ENCODE assay signal across 23 cellular contexts in the genomic region with DNA sequence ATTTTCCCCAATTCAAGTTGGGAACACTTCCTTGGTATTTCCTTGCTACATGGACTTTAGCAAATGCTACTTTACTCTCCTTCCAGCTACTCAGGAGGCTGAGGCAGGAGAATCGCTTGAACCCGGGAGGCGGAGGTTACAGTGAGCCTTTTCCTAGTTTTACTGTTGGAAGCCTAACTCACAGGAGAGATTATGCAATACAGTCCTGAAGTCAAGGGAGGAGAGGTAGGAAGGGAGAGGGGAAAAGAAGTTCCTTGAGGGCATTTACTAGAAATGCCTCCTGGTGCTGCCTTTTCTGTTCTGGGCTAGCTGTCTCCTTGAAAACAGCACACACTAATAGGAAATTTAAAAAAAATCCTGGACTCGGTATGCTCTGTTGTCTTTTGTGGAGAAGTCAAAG. TPM values are rescaled to one million over a fixed set of nuclear protein-coding genes. Genes with fewer than 3 reads are reported as not detected.
DNase-seq lines count a peak whose midpoint lies in the region; ATAC-seq, FAIRE-seq and TF ChIP-seq lines count a peak whose summit lies in the region.
"Had no signal": no experiment of that assay in that cellular context is flagged by ENCODE, and none has a peak within 500 bp of the region (broad histone marks: within the 10 kb centered on the region; RNA-seq: fewer than 3 reads in every experiment).

No MANE protein-coding gene starts in this region.

- no peak overlapping the region for H3K4me3 ChIP-seq in A549
- H3K4me3 ChIP-seq in OCI-LY3 (ENCODE audit: low read length) = no peak overlapping the region
- H3K4me3 ChIP-seq in HAP-1 = no peak overlapping the region
- H3K4me3 ChIP-seq: breast epithelium, coronary artery, GM23248, lung, psoas muscle had no signal

- H2AFZ ChIP-seq in OCI-LY3 (ENCODE audit: low read depth, low read length) = no peak overlapping the region
- H2AFZ ChIP-seq: GM23248 had no signal

- no peak overlapping the region for H3K9ac ChIP-seq in OCI-LY3 (ENCODE audit: low read length)
- H3K9ac ChIP-seq: GM23248 had no signal

- H3K4me2 ChIP-seq in A549 = 0 out of 3 replicates have a peak overlapping the region, but pooled peaks have one; percentile 13
- peak overlapping the region; percentile 53 for H3K4me2 ChIP-seq in OCI-LY3 (ENCODE audit: low read length)

- POLR2A ChIA-PET in A549 (lab: Yijun Ruan, JAX) = no interaction called here

- H3K27ac ChIP-seq in A549 (no peak overlapping the region), OCI-LY3 (ENCODE audit: low read length) (no peak overlapping the region)
- H3K27ac ChIP-seq: 22Rv1, breast epithelium, coronary artery, GM23248, HL-60, psoas muscle had no signal

- H3K27me3 ChIP-seq in OCI-LY3 (ENCODE audit: low read depth, low read length) (0 out of 2 replicates have a peak, but pooled peaks cover 3% of the 10 kb centered on the region), HAP-1 (ENCODE audit: low read depth) (no peaks in the 10 kb centered on the region)
- H3K27me3 ChIP-seq: breast epithelium had no signal

- H3K4me3 Mint-ChIP-seq in T-helper 1 cell treated with Interleukin-12 subunit alpha and Interleukin-12 subunit beta and Interleukin-4 antibody, amounts not matched to agents 30 μg/mL and 1 μg/mL, for 36 hours = peak overlapping the region; percentile 40
- peak overlapping the region; percentile 64 for H3K4me3 Mint-ChIP-seq in activated naive CD8-positive, alpha-beta T cell treated with anti-CD3 and anti-CD28 coated beads, Interleukin-2, amount 50 U/mL, for 24 hours
- H3K4me3 Mint-ChIP-seq: stimulated activated memory B cell treated with anti-CD40 and anti-IgM and Interleukin-4, amounts not matched to agents 10 μg/mL and 1 μg/mL and 100 μg/mL, for 72 hours had no signal

- no peaks in the 10 kb centered on the region for H3K27me3 Mint-ChIP-seq in T-helper 1 cell treated with Interleukin-12 subunit alpha and Interleukin-12 subunit beta and Interleukin-4 antibody, amounts not matched to agents 30 μg/mL and 1 μg/mL, for 36 hours (ENCODE audit: low read depth)
- H3K27me3 Mint-ChIP-seq in activated naive CD8-positive, alpha-beta T cell treated with anti-CD3 and anti-CD28 coated beads, Interleukin-2, amount 50 U/mL, for 24 hours = no peaks in the 10 kb centered on the region
- H3K27me3 Mint-ChIP-seq: stimulated activated memory B cell treated with anti-CD40 and anti-IgM and Interleukin-4, amounts not matched to agents 10 μg/mL and 1 μg/mL and 100 μg/mL, for 72 hours had no signal

- no peak for ATAC-seq in A549
- no peak for ATAC-seq in activated naive CD8-positive, alpha-beta T cell treated with anti-CD3 and anti-CD28 coated beads, Interleukin-2, amount 50 U/mL, for 24 hours
- ATAC-seq: psoas muscle; Right ventricle myocardium inferior; stimulated activated memory B cell treated with anti-CD40 and anti-IgM and Interleukin-4, amounts not matched to agents 10 μg/mL and 1 μg/mL and 100 μg/mL, for 72 hours had no signal

- no peaks in the 10 kb centered on the region for H4K20me1 ChIP-seq in OCI-LY3 (ENCODE audit: insufficient read depth, low read length)

- no peak for TF ChIP-seq RAD21 in A549 (conservative IDR thresholded peaks at IDR 0.05 in 1 of 2, IDR thresholded peaks at IDR 0.05 in 1 of 2)

- H3K9me3 ChIP-seq in A549 (no peaks in the 10 kb centered on the region), OCI-LY3 (ENCODE audit: insufficient read depth, low read length) (no peaks in the 10 kb centered on the region), HAP-1 (no peaks in the 10 kb centered on the region)
- H3K9me3 ChIP-seq: breast epithelium, psoas muscle had no signal

- CTCF ChIA-PET in A549 (lab: Yijun Ruan, JAX) = no interaction called here

- peaks cover 4% of the 10 kb centered on the region for H3K9me3 Mint-ChIP-seq in T-helper 1 cell treated with Interleukin-12 subunit alpha and Interleukin-12 subunit beta and Interleukin-4 antibody, amounts not matched to agents 30 μg/mL and 1 μg/mL, for 36 hours
- H3K9me3 Mint-ChIP-seq in activated naive CD8-positive, alpha-beta T cell treated with anti-CD3 and anti-CD28 coated beads, Interleukin-2, amount 50 U/mL, for 24 hours = no peaks in the 10 kb centered on the region
- H3K9me3 Mint-ChIP-seq: stimulated activated memory B cell treated with anti-CD40 and anti-IgM and Interleukin-4, amounts not matched to agents 10 μg/mL and 1 μg/mL and 100 μg/mL, for 72 hours had no signal

- H3K36me3 Mint-ChIP-seq in T-helper 1 cell treated with Interleukin-12 subunit alpha and Interleukin-12 subunit beta and Interleukin-4 antibody, amounts not matched to agents 30 μg/mL and 1 μg/mL, for 36 hours (ENCODE audit: low read depth) = peaks cover 4% of the 10 kb centered on the region
- no peaks in the 10 kb centered on the region for H3K36me3 Mint-ChIP-seq in activated naive CD8-positive, alpha-beta T cell treated with anti-CD3 and anti-CD28 coated beads, Interleukin-2, amount 50 U/mL, for 24 hours (ENCODE audit: low read depth)
- H3K36me3 Mint-ChIP-seq: stimulated activated memory B cell treated with anti-CD40 and anti-IgM and Interleukin-4, amounts not matched to agents 10 μg/mL and 1 μg/mL and 100 μg/mL, for 72 hours had no signal

- peak overlapping the region; percentile 80 for H3K27ac Mint-ChIP-seq in T-helper 1 cell treated with Interleukin-12 subunit alpha and Interleukin-12 subunit beta and Interleukin-4 antibody, amounts not matched to agents 30 μg/mL and 1 μg/mL, for 36 hours
- H3K27ac Mint-ChIP-seq in activated naive CD8-positive, alpha-beta T cell treated with anti-CD3 and anti-CD28 coated beads, Interleukin-2, amount 50 U/mL, for 24 hours = peak overlapping the region; percentile 91

- FAIRE-seq in A549 (lab: Jason Lieb, UNC) = no peak

- H3K4me1 Mint-ChIP-seq in T-helper 1 cell treated with Interleukin-12 subunit alpha and Interleukin-12 subunit beta and Interleukin-4 antibody, amounts not matched to agents 30 μg/mL and 1 μg/mL, for 36 hours (ENCODE audit: low read depth) = peaks cover 43% of the 10 kb centered on the region
- peaks cover 54% of the 10 kb centered on the region for H3K4me1 Mint-ChIP-seq in activated naive CD8-positive, alpha-beta T cell treated with anti-CD3 and anti-CD28 coated beads, Interleukin-2, amount 50 U/mL, for 24 hours

- WGBS in A549 (ENCODE audit: missing lambda C conversion rate) = 87% methylated on average over 4 of the region's 4 CpGs

- DNase-seq in T-helper 1 cell = no peak
- DNase-seq in A549 (ENCODE audit: low read depth in 1 of 2, low spot score in 1 of 2) = no peak
- no peak for DNase-seq in activated naive CD8-positive, alpha-beta T cell treated with anti-CD3 and anti-CD28 coated beads, Interleukin-2, amount 50 U/mL, for 24 hours
- no peak for DNase-seq in stimulated activated CD8-positive, alpha-beta memory T cell treated with anti-CD3 and anti-CD28 coated beads, Interleukin-4, amount 100 ng/mL, for 48 hours
- no peak for DNase-seq in HAP-1 (ENCODE audit: low spot score in 2 of 2)
- no peak for DNase-seq in EL
- DNase-seq: activated CD4-positive, alpha-beta T cell treated with anti-CD3 and anti-CD28 coated beads for 48 hours; amniotic stem cell; COR-L47; GM23248; NCI-H1105 treated with DMSO at 0.1 percent for 48 hours; NCI-H2081; NCI-H82; psoas muscle had no signal

- H3K79me2 ChIP-seq in OCI-LY3 (ENCODE audit: low read length) = no peaks in the 10 kb centered on the region

- in situ Hi-C loops in HAP-1 (cut with MboI; ENCODE audit: low sequenced_read_pairs) = no loop called here

- TF ChIP-seq CTCF in A549 (IDR thresholded peaks at IDR 0.05) = no peak
- TF ChIP-seq CTCF in OCI-LY3 (IDR thresholded peaks at IDR 0.05; ENCODE audit: low read depth, low read length) = no peak

- TF ChIP-seq POLR2A in A549 (IDR thresholded peaks at IDR 0.05; ENCODE audit: low read length) = no peak

- no peaks in the 10 kb centered on the region for H3K4me1 ChIP-seq in A549
- peaks cover 51% of the 10 kb centered on the region for H3K4me1 ChIP-seq in OCI-LY3 (ENCODE audit: low read length)
- H3K4me1 ChIP-seq in HAP-1 = no peaks in the 10 kb centered on the region
- H3K4me1 ChIP-seq: breast epithelium, psoas muscle had no signal

- H3K36me3 ChIP-seq in OCI-LY3 (replicated peaks; ENCODE audit: low read depth, low read length) = no peaks in the 10 kb centered on the region
- H3K36me3 ChIP-seq in HAP-1 (replicated peaks) = no peaks in the 10 kb centered on the region
- H3K36me3 ChIP-seq: breast epithelium had no signal

- TF ChIP-seq EP300 in A549 (IDR thresholded peaks at IDR 0.05) = no peak

TF ChIP-seq in A549, 52 proteins besides CTCF, POLR2A, EP300 and RAD21:
- 0 out of 4 replicates have a peak, but pooled peaks of 1 of the 2 experiments have one; percentile 8 for TF ChIP-seq CEBPB (IDR thresholded peaks at IDR 0.05)
- no peak for TF ChIP-seq TFCP2L1 (CRISPR knock-in tag; IDR thresholded peaks at IDR 0.05)
TF ChIP-seq in A549: peak in this region for 1.

RNA-seq across cellular contexts. Expression of gene HHLA2, which starts 6.2 kb away (rescaled TPM):
- polyA plus RNA-seq in A549 (2011; rRNA removed) = 0.34 and 0.48 TPM in 2 replicates
- 0.04 and 0.06 TPM in 2 replicates for polyA plus RNA-seq in A549 (2012; cell fraction: cytosol; rRNA removed)
- not detected in 2 replicates for polyA plus RNA-seq in A549 (2012; cell fraction: nucleus; rRNA removed)
- 0.05 to 0.08 TPM in 2 of 3 replicates, not detected in the other for polyA plus RNA-seq in A549 (2017; fragmentation: RNase III; extraction: RNeasy Plus Mini Kit Qiagen cat#74134 plus additional on column Dnase treatment)
- polyA minus RNA-seq in A549 (2011; rRNA and poly(A)+ RNA removed) = not detected in 2 replicates
- polyA plus RNA-seq: GM23248 had no signal
